In genomic region chr5:34053571-34054271, GRCh38 we compare ENCODE assay signal across 21 cellular contexts. TPM values are rescaled to one million over a fixed set of nuclear protein-coding genes. Genes with fewer than 3 reads are reported as not detected.
DNase-seq lines count a peak whose midpoint lies in the region; ATAC-seq, FAIRE-seq and TF ChIP-seq lines count a peak whose summit lies in the region.
"Had no signal": no experiment of that assay in that cellular context is flagged by ENCODE, and none has a peak within 500 bp of the region (broad histone marks: within the 10 kb centered on the region; RNA-seq: fewer than 3 reads in every experiment).

No MANE protein-coding gene starts in this region.

- H3K9me3 ChIP-seq in fibroblast of lung (ENCODE audit: control insufficient read depth, insufficient read depth, low read depth, low read length) (no peaks in the 10 kb centered on the region), muscle layer of duodenum (ENCODE audit: control insufficient read depth in 1 of 2, low read length in 2 of 2) (no peaks in the 10 kb centered on the region), aorta (ENCODE audit: control insufficient read depth, low read length) (no peaks in the 10 kb centered on the region)
- H3K9me3 ChIP-seq: breast epithelium, esophagus squamous epithelium, mucosa of descending colon, spleen, thyroid gland had no signal

- no peak for ATAC-seq in aorta (ENCODE audit: low FRiP score)
- ATAC-seq: mucosa of descending colon had no signal

- H3K79me2 ChIP-seq in fibroblast of lung (ENCODE audit: control insufficient read depth, insufficient read depth, low read length), result no peaks in the 10 kb centered on the region

- H2AFZ ChIP-seq in fibroblast of lung (ENCODE audit: low read length), result no peak overlapping the region

- TF ChIP-seq CTCF in RWPE1 (conservative IDR thresholded peaks at IDR 0.05; ENCODE audit: low read depth) (no peak), fibroblast of lung (conservative IDR thresholded peaks at IDR 0.05 in 1 of 2, IDR thresholded peaks at IDR 0.05 in 1 of 2; ENCODE audit: low read depth in 1 of 2, low read length in 2 of 2) (no peak)

- no peaks in the 10 kb centered on the region for H3K36me3 ChIP-seq in fibroblast of lung (ENCODE audit: control insufficient read depth, insufficient read depth, low read length)
- peaks cover 0 to 5% of the 10 kb centered on the region in 2 donors for H3K36me3 ChIP-seq in muscle layer of duodenum (ENCODE audit: control insufficient read depth in 1 of 2, insufficient read depth in 2 of 2, low read length in 2 of 2)
- no peaks in the 10 kb centered on the region for H3K36me3 ChIP-seq in aorta (ENCODE audit: control insufficient read depth in 1 of 2, insufficient read depth in 2 of 2, low read length in 1 of 2)
- H3K36me3 ChIP-seq: breast epithelium, thyroid gland had no signal

- WGBS in aorta, 2 donors, result 86 to 89% methylated on average over 4 of the region's 4 CpGs

- POLR2A ChIA-PET in RWPE1 (lab: Yijun Ruan, JAX; ENCODE audit: low non-redundant PET), result no interaction called here

- peaks cover 8% of the 10 kb centered on the region for H3K4me1 ChIP-seq in fibroblast of lung (ENCODE audit: control insufficient read depth, extremely low read depth, insufficient read depth, low read length)
- peaks cover 0 to 8% of the 10 kb centered on the region in 2 donors for H3K4me1 ChIP-seq in muscle layer of duodenum (ENCODE audit: control insufficient read depth in 1 of 2, insufficient read depth in 2 of 2, low read length in 2 of 2)
- H3K4me1 ChIP-seq in aorta (ENCODE audit: control insufficient read depth in 1 of 2, insufficient read depth in 2 of 2, low read length in 2 of 2), result no peaks in the 10 kb centered on the region
- H3K4me1 ChIP-seq: breast epithelium, spleen, thyroid gland had no signal

- no peak for DNase-seq in RWPE1 (ENCODE audit: low spot score)
- DNase-seq in fibroblast of lung (ENCODE audit: low read depth in 2 of 2), result no peak
- no peak for DNase-seq in aorta
- DNase-seq in nucleus accumbens (lab: John Stamatoyannopoulos, UW), result no peak
- DNase-seq in frontal cortex (ENCODE audit: low spot score in 2 of 2), result no peak
- DNase-seq in NCI-H226, result no peak
- DNase-seq: activated CD4-positive, alpha-beta T cell treated with anti-CD3 and anti-CD28 coated beads, Interleukin-2, amount 50 U/mL, for 48 hours; activated naive CD8-positive, alpha-beta T cell treated with anti-CD3 and anti-CD28 coated beads for 36 hours; DMS53; esophagus squamous epithelium; GOT3; KBM-7; kidney glomerular epithelial cell; mucosa of descending colon; NCI-H1092 treated with DMSO at 0.1 percent for 48 hours; spleen; thyroid gland had no signal

- H3K27me3 ChIP-seq in fibroblast of lung (ENCODE audit: control insufficient read depth, insufficient read depth, low read length), result no peaks in the 10 kb centered on the region
- no peaks in the 10 kb centered on the region for H3K27me3 ChIP-seq in muscle layer of duodenum (ENCODE audit: low read depth, low read length)
- H3K27me3 ChIP-seq in aorta (ENCODE audit: control insufficient read depth in 1 of 2, insufficient read depth in 2 of 2, low read length in 1 of 2), result no peaks in the 10 kb centered on the region
- H3K27me3 ChIP-seq: breast epithelium, esophagus squamous epithelium, spleen, thyroid gland had no signal

- H3K4me3 ChIP-seq in fibroblast of lung (replicated peaks in 1 of 4; ENCODE audit: control extremely low read depth in 1 of 4, insufficient read depth in 1 of 4, low read depth in 3 of 4, low read length in 4 of 4) (no peak overlapping the region), muscle layer of duodenum (ENCODE audit: low read depth in 1 of 2, low read length in 2 of 2) (no peak overlapping the region), aorta (ENCODE audit: low read length in 2 of 2) (no peak overlapping the region)
- H3K4me3 ChIP-seq: breast epithelium, esophagus squamous epithelium, mucosa of descending colon, spleen, thyroid gland had no signal

- H3K4me2 ChIP-seq in fibroblast of lung (ENCODE audit: extremely low read depth, insufficient read depth, low read length), result peak overlapping the region; percentile 14

- intact Hi-C loops in aorta (cut with DNase I), result loop anchor here in 1 of 2 donors (5.0 kb wide), 1 partner anchor 46 kb away; the partner anchor contains the start of gene AMACR

- FAIRE-seq in frontal cortex (lab: Jason Lieb, UNC), result no peak

- H3K27ac ChIP-seq in RWPE1 (peak overlapping the region; percentile 41; the same call in 1 of the 2 replicates), fibroblast of lung (ENCODE audit: insufficient read depth, low read length) (no peak overlapping the region), muscle layer of duodenum (ENCODE audit: low read length) (peak overlapping the region; percentile 16), aorta (ENCODE audit: low read depth in 1 of 2, low read length in 2 of 2) (peak overlapping the region; percentile 14 to 15)
- H3K27ac ChIP-seq: breast epithelium, C4-2B, HL-60, spleen, thyroid gland had no signal

- CTCF ChIA-PET in RWPE1 (lab: Yijun Ruan, JAX), result no interaction called here

- H4K20me1 ChIP-seq in fibroblast of lung (ENCODE audit: control insufficient read depth, extremely low read depth, insufficient read depth, low read length), result no peaks in the 10 kb centered on the region

- no peak overlapping the region for H3K9ac ChIP-seq in fibroblast of lung (ENCODE audit: insufficient read depth, low read length)

RNA-seq across cellular contexts. Expression of gene C1QTNF3, which starts 10.7 kb away (rescaled TPM):
- total RNA-seq in fibroblast of lung (1.0 and 1.2 TPM in 2 replicates), aorta (10 to 100 TPM in 1 of 2 donors, 1 to 10 TPM in 1; 5.6 to 38.8 TPM), frontal cortex (12.6 TPM)
- polyA plus RNA-seq in fibroblast of lung (0.42 and 0.68 TPM in 2 replicates), aorta (1 to 10 TPM in 1 of 2 donors, not detected in 1; 3.1 TPM)
- 0.51 and 0.56 TPM in 2 replicates for polyA plus RNA-seq in fibroblast of lung (2012)
- polyA minus RNA-seq in fibroblast of lung (ENCODE audit: low replicate concordance), result not detected in 2 replicates

RNA-seq across cellular contexts. Expression of gene AMACR, which starts 45.9 kb away (rescaled TPM):
- total RNA-seq in fibroblast of lung (6.2 and 7.6 TPM in 2 replicates), aorta (10 to 100 TPM in 1 of 2 donors, 1 to 10 TPM in 1; 5.0 to 11.4 TPM), frontal cortex (9.8 TPM)
- polyA plus RNA-seq in fibroblast of lung (13.4 and 14.2 TPM in 2 replicates), aorta (1 to 10 TPM; 6.8 to 8.5 TPM)
- polyA plus RNA-seq in fibroblast of lung (2012), result 8.5 and 9.1 TPM in 2 replicates
- 0.43 and 0.56 TPM in 2 replicates for polyA minus RNA-seq in fibroblast of lung (ENCODE audit: low replicate concordance)
